In genomic region chr6:62445521-62445920, GRCh38 we compare ENCODE assay signal across 1 cellular context.
TF ChIP-seq lines count a peak whose summit lies in the region.

No MANE protein-coding gene starts in this region.

TF ChIP-seq in H1, 55 proteins besides CTCF, POLR2A, EP300 and RAD21 (continued from another document):
- no peak for TF ChIP-seq TEAD4 (IDR thresholded peaks at IDR 0.05; ENCODE audit: low read depth, low read length)
- no peak for TF ChIP-seq KDM5A (IDR thresholded peaks at IDR 0.05; ENCODE audit: low read length)
- no peak for TF ChIP-seq CBX8 (IDR thresholded peaks at IDR 0.05; ENCODE audit: borderline replicate concordance, low read depth, low read length)
- TF ChIP-seq CEBPB (IDR thresholded peaks at IDR 0.05; ENCODE audit: low read depth, low read length): no peak
- TF ChIP-seq BACH1 (IDR thresholded peaks at IDR 0.05; ENCODE audit: low read length): no peak
